1 cellular context compared by ENCODE assay signal in genomic region chr15:62711691-62712454, GRCh38.
TF ChIP-seq lines count a peak whose summit lies in the region.

No MANE protein-coding gene starts in this region.

TF ChIP-seq in HepG2, 621 proteins besides CTCF, POLR2A, EP300 and RAD21:
- TF ChIP-seq ZBTB40 (IDR thresholded peaks at IDR 0.05) (no peak), ZBTB40 (CRISPR knock-in tag; IDR thresholded peaks at IDR 0.05) (no peak), ZNF839 (CRISPR knock-in tag; IDR thresholded peaks at IDR 0.05; ENCODE audit: borderline replicate concordance) (no peak), POGK (CRISPR knock-in tag; conservative IDR thresholded peaks at IDR 0.05) (no peak), MTA1 (CRISPR knock-in tag; IDR thresholded peaks at IDR 0.05; ENCODE audit: borderline replicate concordance) (no peak), TAF1 (CRISPR knock-in tag; IDR thresholded peaks at IDR 0.05) (no peak), ZNF580 (CRISPR knock-in tag; IDR thresholded peaks at IDR 0.05; ENCODE audit: borderline replicate concordance, low read depth) (no peak), ZNF629 (CRISPR knock-in tag; conservative IDR thresholded peaks at IDR 0.05) (no peak), RERE (CRISPR knock-in tag; IDR thresholded peaks at IDR 0.05; ENCODE audit: low read depth) (no peak), FOXK2 (IDR thresholded peaks at IDR 0.05) (no peak), ZNF574 (CRISPR knock-in tag; IDR thresholded peaks at IDR 0.05) (no peak), MAX (IDR thresholded peaks at IDR 0.05) (no peak), DBP (CRISPR knock-in tag; IDR thresholded peaks at IDR 0.05; ENCODE audit: not compliant biosample characterization) (no peak)
TF ChIP-seq in HepG2: peak in this region for 0.
